21 cellular contexts compared by ENCODE assay signal in genomic region chr3:12613250-12613649, GRCh38. TPM values are rescaled to one million over a fixed set of nuclear protein-coding genes. Genes with fewer than 3 reads are reported as not detected.
DNase-seq lines count a peak whose midpoint lies in the region; ATAC-seq and TF ChIP-seq lines count a peak whose summit lies in the region.
"Had no signal": no experiment of that assay in that cellular context is flagged by ENCODE, and none has a peak within 500 bp of the region (broad histone marks: within the 10 kb centered on the region; RNA-seq: fewer than 3 reads in every experiment).

No MANE protein-coding gene starts in this region.

- no peaks in the 10 kb centered on the region for H3K9me3 ChIP-seq in A673 (ENCODE audit: low read depth, low read length, poor library complexity, severe bottlenecking)
- H3K9me3 ChIP-seq: BE2C, left ventricle myocardium inferior had no signal

- H3K4me1 ChIP-seq in A673 (ENCODE audit: insufficient read depth, low read length, poor library complexity, severe bottlenecking) = no peaks in the 10 kb centered on the region
- H3K4me1 ChIP-seq: BE2C had no signal

- intact Hi-C loops in A673 (cut with micrococcal nuclease; ENCODE audit: unreplicated experiment) = no loop called here

- H3K27ac ChIP-seq in A673 (ENCODE audit: low read depth, low read length, poor library complexity, severe bottlenecking) = no peak overlapping the region
- H3K27ac ChIP-seq: left ventricle myocardium inferior, skin epidermis had no signal

- POLR2A ChIA-PET in activated CD4-positive, alpha-beta T cell treated with anti-CD3 and anti-CD28 coated beads, Interleukin-2, amount 10 ng/mL, durations not matched to agents 7 days and 5 days (lab: Charles Lee) = no interaction called here
- POLR2A ChIA-PET in WTC11 (lab: Charles Lee) (no interaction called here), A673 (lab: Charles Lee; ENCODE audit: low non-redundant PET) (no interaction called here)

- DNase-seq in activated CD4-positive, alpha-beta T cell treated with anti-CD3 and anti-CD28 coated beads, Interleukin-2, amount 10 ng/mL, durations not matched to agents 7 days and 5 days = no peak
- DNase-seq in activated CD4-positive, alpha-beta T cell treated with anti-CD3 and anti-CD28 coated beads for 1 hour = no peak
- DNase-seq in WTC11 (ENCODE audit: low spot score) = no peak
- DNase-seq in endothelial cell (ENCODE audit: low spot score) = no peak
- DNase-seq in stimulated activated effector memory CD8-positive, alpha-beta T cell treated with anti-CD3 and anti-CD28 coated beads, Interleukin-12 subunit alpha, Interleukin-12 subunit beta, amount 100 ng/mL, for 72 hours (ENCODE audit: low spot score in 2 of 2) = no peak
- no peak for DNase-seq in A673 (ENCODE audit: low spot score)
- no peak for DNase-seq in NCI-H774 (lab: John Stamatoyannopoulos, UW)
- DNase-seq: activated naive CD4-positive, alpha-beta T cell; aorta; BE2C; caudate nucleus; left ventricle myocardium inferior; NCI-H1092; NCI-H1930; NCI-H226; SIG-M5; stimulated activated CD4-positive, alpha-beta T cell treated with anti-CD3 and anti-CD28 coated beads, Interleukin-1b, Interleukin-23, amount 100 ng/mL, for 48 hours had no signal

- H3K4me1 Mint-ChIP-seq in activated CD4-positive, alpha-beta T cell treated with anti-CD3 and anti-CD28 coated beads, Interleukin-2, amount 10 ng/mL, durations not matched to agents 7 days and 5 days = peaks cover 24% of the 10 kb centered on the region
- H3K4me1 Mint-ChIP-seq in WTC11 (peaks cover 7% of the 10 kb centered on the region), endothelial cell (ENCODE audit: unreplicated experiment) (peaks cover 6% of the 10 kb centered on the region)
- peaks cover 20% of the 10 kb centered on the region for H3K4me1 Mint-ChIP-seq in stimulated activated effector memory CD8-positive, alpha-beta T cell treated with anti-CD3 and anti-CD28 coated beads, Interleukin-12 subunit alpha, Interleukin-12 subunit beta, amount 100 ng/mL, for 72 hours

- H3K36me3 Mint-ChIP-seq in activated CD4-positive, alpha-beta T cell treated with anti-CD3 and anti-CD28 coated beads, Interleukin-2, amount 10 ng/mL, durations not matched to agents 7 days and 5 days (ENCODE audit: low read depth) = peaks cover 38% of the 10 kb centered on the region
- H3K36me3 Mint-ChIP-seq in WTC11 (peaks cover 31% of the 10 kb centered on the region), endothelial cell (ENCODE audit: low read depth, unreplicated experiment) (peaks cover 13% of the 10 kb centered on the region)
- H3K36me3 Mint-ChIP-seq in stimulated activated effector memory CD8-positive, alpha-beta T cell treated with anti-CD3 and anti-CD28 coated beads, Interleukin-12 subunit alpha, Interleukin-12 subunit beta, amount 100 ng/mL, for 72 hours = peaks cover 83% of the 10 kb centered on the region

- CTCF ChIA-PET in activated CD4-positive, alpha-beta T cell treated with anti-CD3 and anti-CD28 coated beads, Interleukin-2, amount 10 ng/mL, durations not matched to agents 7 days and 5 days (lab: Charles Lee) = no interaction called here
- CTCF ChIA-PET in WTC11 (lab: Charles Lee) (interaction anchor here (0.9 kb wide), 1 partner anchor 210 kb away, joined by 4 read pairs; no protein-coding TSS in a partner anchor), A673 (lab: Charles Lee) (no interaction called here)

- no TSS peak for BruUV-seq in A673 (replicated peaks; lab: Mats Ljungman, UMichigan)

- no peaks in the 10 kb centered on the region for H3K27me3 ChIP-seq in A673 (replicated peaks; ENCODE audit: insufficient read depth, low read depth, low read length, poor library complexity)
- H3K27me3 ChIP-seq: BE2C had no signal

- H3K9me3 Mint-ChIP-seq in activated CD4-positive, alpha-beta T cell treated with anti-CD3 and anti-CD28 coated beads, Interleukin-2, amount 10 ng/mL, durations not matched to agents 7 days and 5 days = no peaks in the 10 kb centered on the region
- no peaks in the 10 kb centered on the region for H3K9me3 Mint-ChIP-seq in WTC11
- no peaks in the 10 kb centered on the region for H3K9me3 Mint-ChIP-seq in endothelial cell (ENCODE audit: unreplicated experiment)
- H3K9me3 Mint-ChIP-seq in stimulated activated effector memory CD8-positive, alpha-beta T cell treated with anti-CD3 and anti-CD28 coated beads, Interleukin-12 subunit alpha, Interleukin-12 subunit beta, amount 100 ng/mL, for 72 hours = no peaks in the 10 kb centered on the region
- H3K9me3 Mint-ChIP-seq: stimulated activated memory B cell treated with anti-CD40 and anti-IgM and Interleukin-4, amounts not matched to agents 10 μg/mL and 1 μg/mL and 100 μg/mL, for 72 hours had no signal

- H3K36me3 ChIP-seq in A673 (ENCODE audit: insufficient read depth, low read length, poor library complexity, severe bottlenecking) = peaks cover 52% of the 10 kb centered on the region

- H3K4me3 ChIP-seq in A673 (ENCODE audit: low read depth, low read length, poor library complexity, severe bottlenecking) = no peak overlapping the region
- H3K4me3 ChIP-seq: left ventricle myocardium inferior, skin epidermis had no signal

- H3K27ac Mint-ChIP-seq in activated CD4-positive, alpha-beta T cell treated with anti-CD3 and anti-CD28 coated beads, Interleukin-2, amount 10 ng/mL, durations not matched to agents 7 days and 5 days = peak overlapping the region; percentile 20
- H3K27ac Mint-ChIP-seq in WTC11 (peak overlapping the region; percentile 22), endothelial cell (ENCODE audit: unreplicated experiment) (peak overlapping the region; percentile 69)
- peak overlapping the region; percentile 56 for H3K27ac Mint-ChIP-seq in stimulated activated effector memory CD8-positive, alpha-beta T cell treated with anti-CD3 and anti-CD28 coated beads, Interleukin-12 subunit alpha, Interleukin-12 subunit beta, amount 100 ng/mL, for 72 hours
- H3K27ac Mint-ChIP-seq: stimulated activated memory B cell treated with anti-CD40 and anti-IgM and Interleukin-4, amounts not matched to agents 10 μg/mL and 1 μg/mL and 100 μg/mL, for 72 hours had no signal

- ATAC-seq in WTC11 = no peak
- ATAC-seq in stimulated activated effector memory CD8-positive, alpha-beta T cell treated with anti-CD3 and anti-CD28 coated beads, Interleukin-12 subunit alpha, Interleukin-12 subunit beta, amount 100 ng/mL, for 72 hours = peak; percentile 21
- ATAC-seq in GM18870 (IDR thresholded peaks at IDR 0.05; ENCODE audit: unreplicated experiment) = no peak
- ATAC-seq: Panc1; stimulated activated memory B cell treated with anti-CD40 and anti-IgM and Interleukin-4, amounts not matched to agents 10 μg/mL and 1 μg/mL and 100 μg/mL, for 72 hours had no signal

- no peaks in the 10 kb centered on the region for H3K27me3 Mint-ChIP-seq in activated CD4-positive, alpha-beta T cell treated with anti-CD3 and anti-CD28 coated beads, Interleukin-2, amount 10 ng/mL, durations not matched to agents 7 days and 5 days
- H3K27me3 Mint-ChIP-seq in WTC11 (ENCODE audit: low read depth) (no peaks in the 10 kb centered on the region), endothelial cell (ENCODE audit: unreplicated experiment) (no peaks in the 10 kb centered on the region)
- H3K27me3 Mint-ChIP-seq: stimulated activated memory B cell treated with anti-CD40 and anti-IgM and Interleukin-4, amounts not matched to agents 10 μg/mL and 1 μg/mL and 100 μg/mL, for 72 hours had no signal

- TF ChIP-seq CTCF in WTC11 (IDR thresholded peaks at IDR 0.05) (no peak), endothelial cell (IDR thresholded peaks at IDR 0.05; ENCODE audit: unreplicated experiment) (no peak), A673 (conservative IDR thresholded peaks at IDR 0.05; ENCODE audit: low read depth, low read length) (no peak)

- no peak overlapping the region for H3K4me3 Mint-ChIP-seq in activated CD4-positive, alpha-beta T cell treated with anti-CD3 and anti-CD28 coated beads, Interleukin-2, amount 10 ng/mL, durations not matched to agents 7 days and 5 days
- H3K4me3 Mint-ChIP-seq in WTC11 = no peak overlapping the region
- no peak overlapping the region for H3K4me3 Mint-ChIP-seq in endothelial cell (ENCODE audit: unreplicated experiment)
- no peak overlapping the region for H3K4me3 Mint-ChIP-seq in stimulated activated effector memory CD8-positive, alpha-beta T cell treated with anti-CD3 and anti-CD28 coated beads, Interleukin-12 subunit alpha, Interleukin-12 subunit beta, amount 100 ng/mL, for 72 hours
- H3K4me3 Mint-ChIP-seq: stimulated activated memory B cell treated with anti-CD40 and anti-IgM and Interleukin-4, amounts not matched to agents 10 μg/mL and 1 μg/mL and 100 μg/mL, for 72 hours had no signal

TF ChIP-seq in WTC11, 78 proteins besides CTCF, POLR2A, EP300 and RAD21 (continues in another document):
- no peak for TF ChIP-seq NR2C2 (CRISPR knock-in tag; IDR thresholded peaks at IDR 0.05)
- no peak for TF ChIP-seq PRRX2 (CRISPR knock-in tag; IDR thresholded peaks at IDR 0.05)
- no peak for TF ChIP-seq MXD4 (CRISPR knock-in tag; IDR thresholded peaks at IDR 0.05; ENCODE audit: borderline replicate concordance)
- no peak for TF ChIP-seq ZNF281 (CRISPR knock-in tag; IDR thresholded peaks at IDR 0.05)

RNA-seq across cellular contexts. Expression of gene RAF1, which starts 50.7 kb away (rescaled TPM):
- total RNA-seq in activated CD4-positive, alpha-beta T cell treated with anti-CD3 and anti-CD28 coated beads, Interleukin-2, amount 10 ng/mL, durations not matched to agents 7 days and 5 days = 10 to 100 TPM; 90.1 to 90.9 TPM
- total RNA-seq in WTC11 (2021) = 85.0 to 101 TPM (median 86.1 TPM) in 3 replicates
- 96.8 TPM for total RNA-seq in endothelial cell (ENCODE audit: unreplicated experiment)
- 127 and 130 TPM in 2 replicates for total RNA-seq in A673 (2021)

RNA-seq across cellular contexts. Expression of gene MKRN2, which starts 56.4 kb away (rescaled TPM):
- total RNA-seq in activated CD4-positive, alpha-beta T cell treated with anti-CD3 and anti-CD28 coated beads, Interleukin-2, amount 10 ng/mL, durations not matched to agents 7 days and 5 days = 10 to 100 TPM; 20.8 to 20.9 TPM
- total RNA-seq in WTC11 (2021) (18.2 to 20.6 TPM (median 19.6 TPM) in 3 replicates), endothelial cell (ENCODE audit: unreplicated experiment) (22.0 TPM), A673 (2021) (45.7 and 47.3 TPM in 2 replicates)
